In the genomic region with DNA sequence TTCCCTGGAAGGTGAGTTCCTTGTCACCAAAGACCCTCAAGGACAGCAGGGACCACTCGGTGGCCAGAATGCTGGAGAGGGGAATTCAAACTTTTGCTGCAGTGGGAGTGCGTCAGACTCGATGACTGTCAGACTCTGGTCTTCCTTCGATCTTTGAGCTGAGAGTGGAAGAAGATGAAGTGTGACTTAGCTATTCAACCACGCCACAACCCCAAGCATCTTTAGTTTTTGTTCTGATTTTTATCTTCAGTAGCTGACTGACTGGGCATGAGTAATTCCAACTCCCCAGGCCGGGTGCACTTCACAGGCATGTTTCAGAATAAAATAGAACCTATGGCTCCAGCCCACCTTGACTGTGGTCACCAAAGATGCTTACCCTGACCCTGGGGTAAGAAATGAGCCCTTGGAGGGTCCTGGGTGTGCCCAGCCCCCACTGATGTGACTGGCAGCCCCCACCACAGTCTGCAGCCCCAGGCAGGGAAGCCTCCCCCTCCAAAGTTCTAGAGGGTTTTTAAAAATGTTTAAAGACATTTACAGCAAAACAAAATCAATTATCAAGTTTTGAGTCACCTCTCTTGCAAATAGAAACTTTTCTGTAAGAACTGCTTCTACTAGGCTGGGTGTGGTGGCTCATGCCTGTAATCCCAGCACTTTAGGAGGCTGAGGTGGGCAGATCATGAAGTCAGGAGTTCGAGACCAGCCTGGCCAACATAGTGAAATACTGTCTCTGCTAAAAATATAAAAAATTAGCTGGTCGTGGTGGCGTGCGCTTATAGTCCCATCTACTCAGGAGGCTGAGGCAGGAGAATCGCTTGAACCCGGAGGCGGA, we compare ENCODE assay signal across 8 cellular contexts. TPM values are rescaled to one million over a fixed set of nuclear protein-coding genes. Genes with fewer than 3 reads are reported as not detected.
DNase-seq lines count a peak whose midpoint lies in the region; ATAC-seq and TF ChIP-seq lines count a peak whose summit lies in the region.

No MANE protein-coding gene starts in this region.

- H3K27me3 ChIP-seq in A673 (replicated peaks; ENCODE audit: insufficient read depth, low read depth, low read length, poor library complexity) = no peaks in the 10 kb centered on the region
- H3K27me3 ChIP-seq in psoas muscle (ENCODE audit: insufficient read depth in 3 of 3, low read length in 2 of 3) = no peaks in the 10 kb centered on the region

- H3K27ac Mint-ChIP-seq in T-helper 17 cell = peak overlapping the region; percentile 87
- no peak overlapping the region for H3K27ac Mint-ChIP-seq in stimulated activated naive CD8-positive, alpha-beta T cell treated with anti-CD3 and anti-CD28 coated beads, Interleukin-15, amount 100 ng/mL, for 72 hours

- H3K4me3 Mint-ChIP-seq in T-helper 17 cell = peak overlapping the region; percentile 7
- H3K4me3 Mint-ChIP-seq in stimulated activated naive CD8-positive, alpha-beta T cell treated with anti-CD3 and anti-CD28 coated beads, Interleukin-15, amount 100 ng/mL, for 72 hours = peak overlapping the region in 1 of 2 donors; percentile 22

- no peaks in the 10 kb centered on the region for H3K27me3 Mint-ChIP-seq in T-helper 17 cell
- no peaks in the 10 kb centered on the region for H3K27me3 Mint-ChIP-seq in stimulated activated naive CD8-positive, alpha-beta T cell treated with anti-CD3 and anti-CD28 coated beads, Interleukin-15, amount 100 ng/mL, for 72 hours

- ATAC-seq in T-helper 17 cell = peak; percentile 46
- ATAC-seq in stimulated activated naive CD8-positive, alpha-beta T cell treated with anti-CD3 and anti-CD28 coated beads, Interleukin-15, amount 100 ng/mL, for 72 hours = peak; percentile 68
- ATAC-seq in HG03139 (IDR thresholded peaks at IDR 0.05; ENCODE audit: unreplicated experiment) = no peak
- no peak for ATAC-seq in psoas muscle

- intact Hi-C loops in A673 (cut with micrococcal nuclease; ENCODE audit: unreplicated experiment) (no loop called here), psoas muscle (cut with DNase I) (no loop called here)

- TF ChIP-seq CTCF in fibroblast of the aortic adventitia (IDR thresholded peaks at IDR 0.05; ENCODE audit: insufficient read depth, low read length) (no peak), A673 (conservative IDR thresholded peaks at IDR 0.05; ENCODE audit: low read depth, low read length) (no peak), psoas muscle (IDR thresholded peaks at IDR 0.05) (no peak)

- BruUV-seq in A673 (replicated peaks; lab: Mats Ljungman, UMichigan) = no TSS peak

- no peaks in the 10 kb centered on the region for H3K9me3 ChIP-seq in T-helper 17 cell (ENCODE audit: control insufficient read depth, low read length, poor library complexity, severe bottlenecking)
- no peaks in the 10 kb centered on the region for H3K9me3 ChIP-seq in A673 (ENCODE audit: low read depth, low read length, poor library complexity, severe bottlenecking)
- no peaks in the 10 kb centered on the region for H3K9me3 ChIP-seq in psoas muscle

- H3K4me1 ChIP-seq in A673 (ENCODE audit: insufficient read depth, low read length, poor library complexity, severe bottlenecking) (no peaks in the 10 kb centered on the region), psoas muscle (peaks cover 8% of the 10 kb centered on the region)

- H3K4me3 ChIP-seq in fibroblast of the aortic adventitia (ENCODE audit: low read depth, low read length) (no peak overlapping the region), A673 (ENCODE audit: low read depth, low read length, poor library complexity, severe bottlenecking) (no peak overlapping the region), psoas muscle (no peak overlapping the region)

- CTCF ChIA-PET in A673 (lab: Charles Lee) = no interaction called here

- H3K36me3 ChIP-seq in A673 (ENCODE audit: insufficient read depth, low read length, poor library complexity, severe bottlenecking) = no peaks in the 10 kb centered on the region
- H3K36me3 ChIP-seq in psoas muscle (ENCODE audit: insufficient read depth in 1 of 2, low read depth in 1 of 2) = no peaks in the 10 kb centered on the region

- peak; percentile 62 for DNase-seq in activated naive CD4-positive, alpha-beta T cell treated with Interleukin-2 at 50 U/mL for 16 hours
- DNase-seq in activated naive CD4-positive, alpha-beta T cell treated with anti-CD3 and anti-CD28 coated beads, Interleukin-2, amount 50 U/mL, for 16 hours = no peak
- DNase-seq in T-helper 17 cell (no peak), fibroblast of the aortic adventitia (ENCODE audit: low read depth) (peak; percentile 82), A673 (ENCODE audit: low spot score) (no peak), psoas muscle (no peak)
- peak; percentile 24 to 40 for DNase-seq in stimulated activated naive CD8-positive, alpha-beta T cell treated with anti-CD3 and anti-CD28 coated beads, Interleukin-15, amount 100 ng/mL, for 72 hours

- 92 to 97% (median 94%) methylated on average over 13 of the region's 13 CpGs for WGBS in psoas muscle, 3 donors

- POLR2A ChIA-PET in A673 (lab: Charles Lee; ENCODE audit: low non-redundant PET) = no interaction called here

- H3K36me3 Mint-ChIP-seq in T-helper 17 cell (ENCODE audit: low read depth) = no peaks in the 10 kb centered on the region

- H3K27ac ChIP-seq in A673 (ENCODE audit: low read depth, low read length, poor library complexity, severe bottlenecking) (no peak overlapping the region), psoas muscle (no peak overlapping the region)

- H3K4me1 Mint-ChIP-seq in T-helper 17 cell = peaks cover 33% of the 10 kb centered on the region
- peaks cover 15% of the 10 kb centered on the region for H3K4me1 Mint-ChIP-seq in stimulated activated naive CD8-positive, alpha-beta T cell treated with anti-CD3 and anti-CD28 coated beads, Interleukin-15, amount 100 ng/mL, for 72 hours

- no peaks in the 10 kb centered on the region for H3K9me3 Mint-ChIP-seq in stimulated activated naive CD8-positive, alpha-beta T cell treated with anti-CD3 and anti-CD28 coated beads, Interleukin-15, amount 100 ng/mL, for 72 hours

RNA-seq across cellular contexts. Expression of a gene that starts 24.9 kb away (rescaled TPM):
- total RNA-seq in T-helper 17 cell (100 to 1,000 TPM; 176 to 189 TPM), fibroblast of the aortic adventitia (ENCODE audit: low replicate concordance) (152 and 562 TPM in 2 replicates), A673 (2021) (505 and 533 TPM in 2 replicates), psoas muscle (10 to 100 TPM; 53.5 to 65.9 (median 59.1) TPM)
- polyA plus RNA-seq in psoas muscle = 10 to 100 TPM; 41.5 to 74.7 (median 57.3) TPM

Comparison
In these comparisons a context has a peak if more than half of its experiments do, and no peak if none do; other contexts are left out.
1. DNase-seq: peak in activated naive CD4-positive, alpha-beta T cell treated with Interleukin-2 at 50 U/mL for 16 hours (single experiment), fibroblast of the aortic adventitia (single experiment) and stimulated activated naive CD8-positive, alpha-beta T cell treated with anti-CD3 and anti-CD28 coated beads, Interleukin-15, amount 100 ng/mL, for 72 hours (2 of 2); none in activated naive CD4-positive, alpha-beta T cell treated with anti-CD3 and anti-CD28 coated beads, Interleukin-2, amount 50 U/mL, for 16 hours (single experiment), T-helper 17 cell (0 of 3), A673 (single experiment) and psoas muscle (0 of 2).
2. ATAC-seq: peak in T-helper 17 cell (single experiment) and stimulated activated naive CD8-positive, alpha-beta T cell treated with anti-CD3 and anti-CD28 coated beads, Interleukin-15, amount 100 ng/mL, for 72 hours (single experiment); none in HG03139 (single experiment) and psoas muscle (0 of 4).